ENCODE assay signal across 1 cellular context in genomic region chr15:40859206-40859851, GRCh38.
TF ChIP-seq lines count a peak whose summit lies in the region.

No MANE protein-coding gene starts in this region.

TF ChIP-seq in HepG2, 621 proteins besides CTCF, POLR2A, EP300 and RAD21 (continued from another document and continues in another):
- TF ChIP-seq ZNF839 (CRISPR knock-in tag; IDR thresholded peaks at IDR 0.05; ENCODE audit: borderline replicate concordance) = no peak
- no peak for TF ChIP-seq ZBTB10 (CRISPR knock-in tag; IDR thresholded peaks at IDR 0.05; ENCODE audit: borderline replicate concordance)
- peak; percentile 58; the same call in 1 of the 2 replicates for TF ChIP-seq ZNF292 (CRISPR knock-in tag; IDR thresholded peaks at IDR 0.05; ENCODE audit: borderline replicate concordance, low read depth)
- no peak for TF ChIP-seq PREB (CRISPR knock-in tag; IDR thresholded peaks at IDR 0.05)
- no peak for TF ChIP-seq HNRNPH1 (optimal IDR thresholded peaks at IDR 0.05; ENCODE audit: low read depth, low read length)
- TF ChIP-seq CEBPG (CRISPR knock-in tag; IDR thresholded peaks at IDR 0.05) = peak; percentile 8; the same call in 1 of the 2 replicates
- 0 out of 2 replicates have a peak, but pooled peaks have one; percentile 35 for TF ChIP-seq ZNF580 (CRISPR knock-in tag; IDR thresholded peaks at IDR 0.05; ENCODE audit: borderline replicate concordance, low read depth)
- TF ChIP-seq ZFP36L1 (CRISPR knock-in tag; IDR thresholded peaks at IDR 0.05) = no peak
- TF ChIP-seq KAT7 (CRISPR knock-in tag; IDR thresholded peaks at IDR 0.05; ENCODE audit: borderline replicate concordance) = no peak
- TF ChIP-seq GLMP (CRISPR knock-in tag; IDR thresholded peaks at IDR 0.05; ENCODE audit: borderline replicate concordance) = no peak
- TF ChIP-seq HNF1A (IDR thresholded peaks at IDR 0.05; ENCODE audit: low read depth) = no peak
- no peak for TF ChIP-seq HNF1A (CRISPR knock-in tag; IDR thresholded peaks at IDR 0.05; ENCODE audit: borderline replicate concordance)
- TF ChIP-seq ZNF124 (CRISPR knock-in tag; IDR thresholded peaks at IDR 0.05) = no peak
- TF ChIP-seq JUNB (CRISPR knock-in tag; IDR thresholded peaks at IDR 0.05; ENCODE audit: borderline replicate concordance) = no peak
- TF ChIP-seq REL (CRISPR knock-in tag; conservative IDR thresholded peaks at IDR 0.05) = no peak
- no peak for TF ChIP-seq SRSF4 (IDR thresholded peaks at IDR 0.05; ENCODE audit: low read depth, low read length, poor library complexity, severe bottlenecking)
- no peak for TF ChIP-seq ZNF296 (CRISPR knock-in tag; conservative IDR thresholded peaks at IDR 0.05)
- TF ChIP-seq MLXIP (CRISPR knock-in tag; IDR thresholded peaks at IDR 0.05; ENCODE audit: borderline replicate concordance) = no peak
- no peak for TF ChIP-seq PCBP2 (optimal IDR thresholded peaks at IDR 0.05; ENCODE audit: low read depth, low read length, poor library complexity, severe bottlenecking)
- TF ChIP-seq PHF20 (CRISPR knock-in tag; IDR thresholded peaks at IDR 0.05) = no peak
- TF ChIP-seq ZNF33B (CRISPR knock-in tag; IDR thresholded peaks at IDR 0.05) = no peak
- TF ChIP-seq TCF7 (IDR thresholded peaks at IDR 0.05; ENCODE audit: low read depth) = no peak
- TF ChIP-seq ZNF276 (CRISPR knock-in tag; IDR thresholded peaks at IDR 0.05; ENCODE audit: low read depth) = no peak
- no peak for TF ChIP-seq ZNF280D (CRISPR knock-in tag; IDR thresholded peaks at IDR 0.05)
- no peak for TF ChIP-seq ZNF597 (CRISPR knock-in tag; IDR thresholded peaks at IDR 0.05)
- no peak for TF ChIP-seq TAF15 (IDR thresholded peaks at IDR 0.05; ENCODE audit: low read depth, low read length, poor library complexity, severe bottlenecking)
- TF ChIP-seq RFX3 (CRISPR knock-in tag; IDR thresholded peaks at IDR 0.05) = no peak
- TF ChIP-seq ZNF670 (CRISPR knock-in tag; IDR thresholded peaks at IDR 0.05; ENCODE audit: borderline replicate concordance) = no peak
- no peak for TF ChIP-seq PBX2 (CRISPR knock-in tag; IDR thresholded peaks at IDR 0.05)
- TF ChIP-seq ETS1 (CRISPR knock-in tag; IDR thresholded peaks at IDR 0.05) = no peak
- no peak for TF ChIP-seq ZNF335 (CRISPR knock-in tag; IDR thresholded peaks at IDR 0.05)
- TF ChIP-seq ZNF253 (CRISPR knock-in tag; IDR thresholded peaks at IDR 0.05; ENCODE audit: borderline replicate concordance) = no peak
- no peak for TF ChIP-seq NPAS2 (CRISPR knock-in tag; IDR thresholded peaks at IDR 0.05; ENCODE audit: borderline replicate concordance)
- TF ChIP-seq MATR3 (CRISPR knock-in tag; IDR thresholded peaks at IDR 0.05) = no peak
- no peak for TF ChIP-seq NFRKB (IDR thresholded peaks at IDR 0.05)
- TF ChIP-seq ZFP36L2 (CRISPR knock-in tag; IDR thresholded peaks at IDR 0.05) = no peak
- no peak for TF ChIP-seq ZFP37 (CRISPR knock-in tag; IDR thresholded peaks at IDR 0.05; ENCODE audit: borderline replicate concordance)
- no peak for TF ChIP-seq ZNF672 (CRISPR knock-in tag; IDR thresholded peaks at IDR 0.05)
- TF ChIP-seq ZC3H13 (CRISPR knock-in tag; IDR thresholded peaks at IDR 0.05) = no peak
- no peak for TF ChIP-seq TARDBP (CRISPR knock-in tag; IDR thresholded peaks at IDR 0.05)
